In genomic region chr2:174839672-174840071, GRCh38 we compare ENCODE assay signal across 1 cellular context.
TF ChIP-seq lines count a peak whose summit lies in the region.

No MANE protein-coding gene starts in this region.

TF ChIP-seq in IMR-90, 13 proteins besides CTCF, POLR2A, EP300 and RAD21 (continued from another document):
- TF ChIP-seq CEBPB (IDR thresholded peaks at IDR 0.05; ENCODE audit: low read depth, low read length) (no peak), RCOR1 (IDR thresholded peaks at IDR 0.05; ENCODE audit: insufficient replicate concordance, low read length) (no peak), CHD1 (IDR thresholded peaks at IDR 0.05; ENCODE audit: low read depth, low read length) (no peak)
